ENCODE assay signal across 12 cellular contexts in genomic region chr10:19168584-19168983, GRCh38.
DNase-seq lines count a peak whose midpoint lies in the region; ATAC-seq and TF ChIP-seq lines count a peak whose summit lies in the region.
"Had no signal": no experiment of that assay in that cellular context is flagged by ENCODE, and none has a peak within 500 bp of the region (broad histone marks: within the 10 kb centered on the region; RNA-seq: fewer than 3 reads in every experiment).

No MANE protein-coding gene starts in this region.

- H3K27ac ChIP-seq in brain microvascular endothelial cell (no peak overlapping the region), coronary artery (no peak overlapping the region), thyroid gland (no peak overlapping the region)

- H3K4me3 ChIP-seq in MG63 (no peak overlapping the region), brain microvascular endothelial cell (ENCODE audit: low read depth, low read length) (no peak overlapping the region), kidney epithelial cell (ENCODE audit: low read depth, low read length) (no peak overlapping the region), coronary artery (no peak overlapping the region), thyroid gland (replicated peaks in 1 of 3) (no peak overlapping the region)

- intact Hi-C loops in thyroid gland (cut with DNase I): no loop called here

- no peaks in the 10 kb centered on the region for H3K4me1 ChIP-seq in thyroid gland

- H3K36me3 ChIP-seq in MG63 (no peaks in the 10 kb centered on the region), brain microvascular endothelial cell (replicated peaks) (no peaks in the 10 kb centered on the region), kidney epithelial cell (ENCODE audit: control insufficient read depth, insufficient read depth, low read length) (no peaks in the 10 kb centered on the region), thyroid gland (no peaks in the 10 kb centered on the region)

- TF ChIP-seq CTCF in GM12872 (IDR thresholded peaks at IDR 0.05; ENCODE audit: insufficient read depth, low read depth, low read length) (peak; percentile 31; the same call in 1 of the 3 replicates), brain microvascular endothelial cell (IDR thresholded peaks at IDR 0.05; ENCODE audit: low read depth, low read length, missing control alignments) (peak; percentile 46), kidney epithelial cell (IDR thresholded peaks at IDR 0.05; ENCODE audit: insufficient read depth, low read length, poor library complexity, severe bottlenecking) (peak; percentile 39), coronary artery (IDR thresholded peaks at IDR 0.05) (no peak), thyroid gland (IDR thresholded peaks at IDR 0.05) (no peak)

- no peak for ATAC-seq in HG03108 (IDR thresholded peaks at IDR 0.05; ENCODE audit: unreplicated experiment)
- ATAC-seq in HG03159 (IDR thresholded peaks at IDR 0.05; ENCODE audit: unreplicated experiment): no peak

- DNase-seq in MG63 (peak; percentile 0), brain microvascular endothelial cell (no peak), kidney epithelial cell (ENCODE audit: low read depth) (no peak), coronary artery (ENCODE audit: low spot score) (no peak), thyroid gland (no peak)
- DNase-seq: activated naive CD4-positive, alpha-beta T cell; CD4-positive, alpha-beta memory T cell; HFFc6; hypothalamus had no signal

- H3K27me3 ChIP-seq in MG63: no peaks in the 10 kb centered on the region
- H3K27me3 ChIP-seq in brain microvascular endothelial cell (replicated peaks): no peaks in the 10 kb centered on the region
- H3K27me3 ChIP-seq in kidney epithelial cell (ENCODE audit: control insufficient read depth, insufficient read depth, low read length): no peaks in the 10 kb centered on the region
- no peaks in the 10 kb centered on the region for H3K27me3 ChIP-seq in thyroid gland

- H3K9me3 ChIP-seq in MG63: no peaks in the 10 kb centered on the region
- H3K9me3 ChIP-seq in thyroid gland: no peaks in the 10 kb centered on the region

- no peak for TF ChIP-seq POLR2A in thyroid gland (IDR thresholded peaks at IDR 0.05)

- in situ Hi-C loops in brain microvascular endothelial cell (cut with HindIII; ENCODE audit: low pct_ligation_motif_present, low sequenced_read_pairs): no loop called here

- 38 to 68% methylated on average over 2 of the region's 2 CpGs for WGBS in thyroid gland, 2 donors

Comparison
In these comparisons a context has a peak if more than half of its experiments do, and no peak if none do; other contexts are left out.
1. CTCF ChIP-seq: peak in GM12872 (single experiment), brain microvascular endothelial cell (single experiment) and kidney epithelial cell (single experiment); none in coronary artery (single experiment) and thyroid gland (0 of 6).